Comparison of ENCODE assay signal across 16 cellular contexts in genomic region chr3:56811545-56812202, GRCh38. TPM values are rescaled to one million over a fixed set of nuclear protein-coding genes. Genes with fewer than 3 reads are reported as not detected.
A peak's percentile ranks its signal among the peaks of the same experiment; 100 is the strongest.
DNase-seq lines count a peak whose midpoint lies in the region; ATAC-seq, FAIRE-seq and TF ChIP-seq lines count a peak whose summit lies in the region.
"Had no signal": no experiment of that assay in that cellular context is flagged by ENCODE, and none has a peak within 500 bp of the region (broad histone marks: within the 10 kb centered on the region; RNA-seq: fewer than 3 reads in every experiment).

No MANE protein-coding gene starts in this region.

- no peak for TF ChIP-seq EP300 in suprapubic skin (IDR thresholded peaks at IDR 0.05)

- DNase-seq in activated T-cell treated with anti-CD3 and anti-CD28 coated beads, Interleukin-2, amount 50 U/mL, for 72 hours, result no peak
- no peak for DNase-seq in activated T-cell treated with anti-CD3 and anti-CD28 coated beads, Interleukin-2, amount 50 U/mL, for 48 hours
- DNase-seq in RWPE2 (ENCODE audit: low spot score) (no peak), suprapubic skin (ENCODE audit: low spot score in 2 of 2) (no peak), H54 (ENCODE audit: insufficient read length, low spot score) (no peak), T-helper 9 cell (no peak)
- DNase-seq: activated CD4-positive, alpha-beta T cell treated with anti-CD3 and anti-CD28 coated beads for 4 hours; NCI-H510A; nucleus accumbens; right cardiac atrium; SIG-M5 had no signal

- no peak for TF ChIP-seq POLR2A in suprapubic skin (IDR thresholded peaks at IDR 0.05)
- no peak for TF ChIP-seq POLR2A in H54 (IDR thresholded peaks at IDR 0.05; ENCODE audit: low read depth, low read length)

- peaks cover 60% of the 10 kb centered on the region for H3K4me1 Mint-ChIP-seq in activated T-cell treated with anti-CD3 and anti-CD28 coated beads, Interleukin-2, amount 50 U/mL, for 72 hours (ENCODE audit: low read depth)

- H3K36me3 Mint-ChIP-seq in activated T-cell treated with anti-CD3 and anti-CD28 coated beads, Interleukin-2, amount 50 U/mL, for 72 hours (ENCODE audit: insufficient read depth in 2 of 2), result no peaks in the 10 kb centered on the region

- ATAC-seq in activated T-cell treated with anti-CD3 and anti-CD28 coated beads, Interleukin-2, amount 50 U/mL, for 72 hours (replicated peaks in 1 of 2), result no peak
- ATAC-seq in RWPE2 (ENCODE audit: low read depth) (no peak), GM19455 (IDR thresholded peaks at IDR 0.05; ENCODE audit: unreplicated experiment) (no peak)
- ATAC-seq: left lobe of liver, right cardiac atrium had no signal

- H3K36me3 ChIP-seq in RWPE2 (ENCODE audit: low read depth), result no peaks in the 10 kb centered on the region
- no peaks in the 10 kb centered on the region for H3K36me3 ChIP-seq in esophagus (ENCODE audit: control insufficient read depth in 2 of 2, insufficient read depth in 2 of 2, low read length in 1 of 2)
- H3K36me3 ChIP-seq in suprapubic skin, result no peaks in the 10 kb centered on the region

- H3K9me3 ChIP-seq in RWPE2 (ENCODE audit: severe bottlenecking), result no peaks in the 10 kb centered on the region
- no peaks in the 10 kb centered on the region for H3K9me3 ChIP-seq in esophagus (ENCODE audit: control insufficient read depth in 2 of 2, insufficient read depth in 1 of 2, low read depth in 1 of 2, low read length in 1 of 2)
- no peaks in the 10 kb centered on the region for H3K9me3 ChIP-seq in suprapubic skin

- H3K4me1 ChIP-seq in RWPE2 (ENCODE audit: insufficient read depth, poor library complexity, severe bottlenecking) (peaks cover 17% of the 10 kb centered on the region), esophagus (ENCODE audit: control insufficient read depth in 2 of 2, insufficient read depth in 2 of 2, low read length in 1 of 2) (peaks cover 0 to 3% of the 10 kb centered on the region in 2 donors), suprapubic skin (peaks cover 40% of the 10 kb centered on the region)

- no peaks in the 10 kb centered on the region for H3K27me3 Mint-ChIP-seq in activated T-cell treated with anti-CD3 and anti-CD28 coated beads, Interleukin-2, amount 50 U/mL, for 72 hours (ENCODE audit: low read depth)

- peak overlapping the region; percentile 25 to 34 for H3K4me3 Mint-ChIP-seq in activated T-cell treated with anti-CD3 and anti-CD28 coated beads, Interleukin-2, amount 50 U/mL, for 72 hours

- no peaks in the 10 kb centered on the region for H3K27me3 ChIP-seq in RWPE2 (ENCODE audit: insufficient read depth, poor library complexity, severe bottlenecking)
- no peaks in the 10 kb centered on the region for H3K27me3 ChIP-seq in esophagus (ENCODE audit: control insufficient read depth in 1 of 2, insufficient read depth in 2 of 2, low read length in 2 of 2)
- H3K27me3 ChIP-seq in suprapubic skin, result no peaks in the 10 kb centered on the region

- H3K4me3 ChIP-seq in RWPE2 (ENCODE audit: severe bottlenecking), result no peak overlapping the region
- H3K4me3 ChIP-seq in esophagus (ENCODE audit: low read depth in 1 of 2, low read length in 2 of 2), result no peak overlapping the region
- H3K4me3 ChIP-seq in suprapubic skin, result no peak overlapping the region
- H3K4me3 ChIP-seq: GM12878 had no signal

- no peak for TF ChIP-seq CTCF in RWPE2 (IDR thresholded peaks at IDR 0.05; ENCODE audit: poor library complexity, severe bottlenecking)
- TF ChIP-seq CTCF in suprapubic skin (IDR thresholded peaks at IDR 0.05), result no peak

- no peaks in the 10 kb centered on the region for H3K9me3 Mint-ChIP-seq in activated T-cell treated with anti-CD3 and anti-CD28 coated beads, Interleukin-2, amount 50 U/mL, for 72 hours

- no peak for FAIRE-seq in H54 (lab: Jason Lieb, UNC)
- FAIRE-seq: G401.6, GM12878 had no signal

- peak overlapping the region; percentile 63 for H3K27ac ChIP-seq in RWPE2 (ENCODE audit: poor library complexity, severe bottlenecking)
- peak overlapping the region; percentile 44 to 59 for H3K27ac ChIP-seq in esophagus (ENCODE audit: low read depth in 2 of 2, low read length in 1 of 2)
- H3K27ac ChIP-seq in suprapubic skin, result peak overlapping the region; percentile 50

- H3K27ac Mint-ChIP-seq in activated T-cell treated with anti-CD3 and anti-CD28 coated beads, Interleukin-2, amount 50 U/mL, for 72 hours, result no peak overlapping the region

- WGBS in esophagus, 2 donors, result 72 to 79% methylated on average over 5 of the region's 5 CpGs
- 48% methylated on average over 5 of the region's 5 CpGs for WGBS in suprapubic skin

RNA-seq across cellular contexts. Expression of gene ARHGEF3, which starts 9.9 kb away (rescaled TPM):
- 10 to 100 TPM; 21.1 to 43.6 TPM for total RNA-seq in activated T-cell treated with anti-CD3 and anti-CD28 coated beads, Interleukin-2, amount 50 U/mL, for 72 hours
- polyA plus RNA-seq in esophagus, result 10 to 100 TPM; 11.1 to 13.2 TPM
- total RNA-seq in suprapubic skin, result 10 to 100 TPM; 16.3 to 23.0 (median 19.8) TPM
